In the genomic region with DNA sequence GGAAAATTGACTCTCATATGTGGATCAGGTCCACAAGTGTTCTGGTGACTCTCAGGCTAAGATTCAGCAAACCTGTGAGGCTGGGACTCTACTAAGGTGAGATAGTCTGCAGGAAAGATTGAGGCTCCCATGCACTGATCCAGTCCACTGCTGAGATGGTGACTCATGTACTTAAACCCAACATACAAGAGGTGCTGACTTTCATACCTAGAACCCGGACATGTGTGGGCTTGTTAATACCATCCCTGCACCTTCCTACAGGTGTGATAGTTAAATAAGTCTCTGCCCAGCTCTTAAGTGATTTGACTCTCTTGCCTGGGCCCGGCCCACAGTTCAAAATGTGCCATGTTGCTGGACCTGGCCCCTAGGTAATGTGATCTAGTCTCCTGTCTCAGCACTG, we compare ENCODE assay signal across 1 cellular context.
TF ChIP-seq lines count a peak whose summit lies in the region.

No MANE protein-coding gene starts in this region.

TF ChIP-seq in K562, 482 proteins besides CTCF, POLR2A, EP300 and RAD21 (continued from another document):
- TF ChIP-seq GTF3C2 (IDR thresholded peaks at IDR 0.05; ENCODE audit: borderline replicate concordance, extremely low read depth, insufficient read length), result no peak
- no peak for TF ChIP-seq ZFP1 (CRISPR knock-in tag; IDR thresholded peaks at IDR 0.05)
- no peak for TF ChIP-seq ETV1 (tag; conservative IDR thresholded peaks at IDR 0.05; ENCODE audit: low read depth)
